Comparison of ENCODE assay signal across 2 cellular contexts in the genomic region with DNA sequence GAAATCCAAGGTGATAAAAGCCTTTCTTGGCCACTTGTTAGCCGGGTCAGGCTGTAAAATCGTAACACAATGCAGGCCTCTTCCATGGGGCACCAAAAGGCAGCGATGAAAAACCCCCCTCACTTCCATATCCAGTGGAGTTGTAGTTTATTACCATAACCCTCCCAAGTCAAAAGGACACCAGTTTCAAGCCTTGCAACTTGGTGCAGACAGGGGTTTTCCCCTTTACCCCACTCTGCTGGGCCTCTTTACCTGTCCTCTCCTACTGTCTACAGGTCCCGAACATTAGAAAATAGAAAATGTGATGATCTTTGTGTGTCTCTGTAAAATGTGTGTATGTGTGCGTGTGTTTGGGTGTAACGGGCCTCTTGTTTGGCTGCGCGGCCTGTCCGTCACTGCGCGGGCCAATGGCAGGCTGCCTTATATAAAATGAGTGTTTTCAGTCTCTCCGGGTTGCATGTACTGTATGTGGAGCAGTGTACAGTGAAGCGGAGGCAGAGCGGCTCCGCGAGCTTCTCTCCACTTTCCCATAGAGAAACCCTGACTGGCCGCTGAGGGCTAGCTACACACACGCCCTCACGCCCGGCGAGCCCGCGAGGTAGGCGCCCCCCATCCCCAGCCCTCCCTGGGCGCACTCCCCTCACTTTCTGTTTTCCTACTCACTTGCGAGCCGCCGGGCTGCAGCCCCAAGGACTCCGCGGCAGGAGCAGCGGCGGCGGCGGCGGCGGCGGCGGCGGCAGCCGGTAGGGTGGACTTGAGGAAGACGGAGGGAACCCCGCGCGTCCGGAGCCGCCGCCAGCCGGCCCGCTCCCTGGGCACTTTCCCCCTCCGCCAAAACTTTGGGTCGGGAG.
TF ChIP-seq lines count a peak whose summit lies in the region.

A gene (plus strand): TSS at position 453 of the 851 bp plus-strand sequence. CDS start 187,499 bp downstream, outside the sequence.

TF ChIP-seq in HEK293, 187 proteins besides CTCF, POLR2A, EP300 and RAD21 (continued from another document and continues in another):
- TF ChIP-seq, protein P1, sequence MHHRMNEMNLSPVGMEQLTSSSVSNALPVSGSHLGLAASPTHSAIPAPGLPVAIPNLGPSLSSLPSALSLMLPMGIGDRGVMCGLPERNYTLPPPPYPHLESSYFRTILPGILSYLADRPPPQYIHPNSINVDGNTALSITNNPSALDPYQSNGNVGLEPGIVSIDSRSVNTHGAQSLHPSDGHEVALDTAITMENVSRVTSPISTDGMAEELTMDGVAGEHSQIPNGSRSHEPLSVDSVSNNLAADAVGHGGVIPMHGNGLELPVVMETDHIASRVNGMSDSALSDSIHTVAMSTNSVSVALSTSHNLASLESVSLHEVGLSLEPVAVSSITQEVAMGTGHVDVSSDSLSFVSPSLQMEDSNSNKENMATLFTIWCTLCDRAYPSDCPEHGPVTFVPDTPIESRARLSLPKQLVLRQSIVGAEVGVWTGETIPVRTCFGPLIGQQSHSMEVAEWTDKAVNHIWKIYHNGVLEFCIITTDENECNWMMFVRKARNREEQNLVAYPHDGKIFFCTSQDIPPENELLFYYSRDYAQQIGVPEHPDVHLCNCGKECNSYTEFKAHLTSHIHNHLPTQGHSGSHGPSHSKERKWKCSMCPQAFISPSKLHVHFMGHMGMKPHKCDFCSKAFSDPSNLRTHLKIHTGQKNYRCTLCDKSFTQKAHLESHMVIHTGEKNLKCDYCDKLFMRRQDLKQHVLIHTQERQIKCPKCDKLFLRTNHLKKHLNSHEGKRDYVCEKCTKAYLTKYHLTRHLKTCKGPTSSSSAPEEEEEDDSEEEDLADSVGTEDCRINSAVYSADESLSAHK (tag by site-specific recombination; IDR thresholded peaks at IDR 0.05): peak; percentile 92
- TF ChIP-seq ZBTB17 (tag by site-specific recombination; IDR thresholded peaks at IDR 0.05) (peak; percentile 70; the same call in 1 of the 2 replicates), TRIM28 (IDR thresholded peaks at IDR 0.05; ENCODE audit: borderline replicate concordance, low read length) (peak; percentile 37; the same call in 1 of the 2 replicates), ZNF394 (tag by site-specific recombination; IDR thresholded peaks at IDR 0.05; ENCODE audit: borderline replicate concordance) (peak; percentile 67; the same call in 1 of the 2 replicates), BCL11A (tag by site-specific recombination; IDR thresholded peaks at IDR 0.05; ENCODE audit: low read depth) (no peak), ZIC2 (tag by site-specific recombination; IDR thresholded peaks at IDR 0.05) (peak; percentile 36), ZNF335 (tag by site-specific recombination; conservative IDR thresholded peaks at IDR 0.05) (peak; percentile 53), ZBTB8A (tag by site-specific recombination; IDR thresholded peaks at IDR 0.05) (peak; percentile 85), ZNF239 (tag by site-specific recombination; IDR thresholded peaks at IDR 0.05) (no peak)
- TF ChIP-seq, protein P2, sequence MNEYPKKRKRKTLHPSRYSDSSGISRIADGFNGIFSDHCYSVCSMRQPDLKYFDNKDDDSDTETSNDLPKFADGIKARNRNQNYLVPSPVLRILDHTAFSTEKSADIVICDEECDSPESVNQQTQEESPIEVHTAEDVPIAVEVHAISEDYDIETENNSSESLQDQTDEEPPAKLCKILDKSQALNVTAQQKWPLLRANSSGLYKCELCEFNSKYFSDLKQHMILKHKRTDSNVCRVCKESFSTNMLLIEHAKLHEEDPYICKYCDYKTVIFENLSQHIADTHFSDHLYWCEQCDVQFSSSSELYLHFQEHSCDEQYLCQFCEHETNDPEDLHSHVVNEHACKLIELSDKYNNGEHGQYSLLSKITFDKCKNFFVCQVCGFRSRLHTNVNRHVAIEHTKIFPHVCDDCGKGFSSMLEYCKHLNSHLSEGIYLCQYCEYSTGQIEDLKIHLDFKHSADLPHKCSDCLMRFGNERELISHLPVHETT (tag by site-specific recombination; IDR thresholded peaks at IDR 0.05): peak; percentile 36; the same call in 1 of the 2 replicates
- TF ChIP-seq, protein P3, sequence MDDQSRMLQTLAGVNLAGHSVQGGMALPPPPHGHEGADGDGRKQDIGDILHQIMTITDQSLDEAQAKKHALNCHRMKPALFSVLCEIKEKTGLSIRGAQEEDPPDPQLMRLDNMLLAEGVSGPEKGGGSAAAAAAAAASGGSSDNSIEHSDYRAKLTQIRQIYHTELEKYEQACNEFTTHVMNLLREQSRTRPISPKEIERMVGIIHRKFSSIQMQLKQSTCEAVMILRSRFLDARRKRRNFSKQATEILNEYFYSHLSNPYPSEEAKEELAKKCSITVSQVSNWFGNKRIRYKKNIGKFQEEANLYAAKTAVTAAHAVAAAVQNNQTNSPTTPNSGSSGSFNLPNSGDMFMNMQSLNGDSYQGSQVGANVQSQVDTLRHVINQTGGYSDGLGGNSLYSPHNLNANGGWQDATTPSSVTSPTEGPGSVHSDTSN (CRISPR knock-in tag; IDR thresholded peaks at IDR 0.05): peak; percentile 72; the same call in 1 of the 2 replicates
- TF ChIP-seq, protein P4, sequence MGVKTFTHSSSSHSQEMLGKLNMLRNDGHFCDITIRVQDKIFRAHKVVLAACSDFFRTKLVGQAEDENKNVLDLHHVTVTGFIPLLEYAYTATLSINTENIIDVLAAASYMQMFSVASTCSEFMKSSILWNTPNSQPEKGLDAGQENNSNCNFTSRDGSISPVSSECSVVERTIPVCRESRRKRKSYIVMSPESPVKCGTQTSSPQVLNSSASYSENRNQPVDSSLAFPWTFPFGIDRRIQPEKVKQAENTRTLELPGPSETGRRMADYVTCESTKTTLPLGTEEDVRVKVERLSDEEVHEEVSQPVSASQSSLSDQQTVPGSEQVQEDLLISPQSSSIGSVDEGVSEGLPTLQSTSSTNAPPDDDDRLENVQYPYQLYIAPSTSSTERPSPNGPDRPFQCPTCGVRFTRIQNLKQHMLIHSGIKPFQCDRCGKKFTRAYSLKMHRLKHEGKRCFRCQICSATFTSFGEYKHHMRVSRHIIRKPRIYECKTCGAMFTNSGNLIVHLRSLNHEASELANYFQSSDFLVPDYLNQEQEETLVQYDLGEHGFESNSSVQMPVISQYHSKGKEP (tag by site-specific recombination; IDR thresholded peaks at IDR 0.05): 0 out of 2 replicates have a peak, but pooled peaks have one; percentile 10
- TF ChIP-seq, protein P5, sequence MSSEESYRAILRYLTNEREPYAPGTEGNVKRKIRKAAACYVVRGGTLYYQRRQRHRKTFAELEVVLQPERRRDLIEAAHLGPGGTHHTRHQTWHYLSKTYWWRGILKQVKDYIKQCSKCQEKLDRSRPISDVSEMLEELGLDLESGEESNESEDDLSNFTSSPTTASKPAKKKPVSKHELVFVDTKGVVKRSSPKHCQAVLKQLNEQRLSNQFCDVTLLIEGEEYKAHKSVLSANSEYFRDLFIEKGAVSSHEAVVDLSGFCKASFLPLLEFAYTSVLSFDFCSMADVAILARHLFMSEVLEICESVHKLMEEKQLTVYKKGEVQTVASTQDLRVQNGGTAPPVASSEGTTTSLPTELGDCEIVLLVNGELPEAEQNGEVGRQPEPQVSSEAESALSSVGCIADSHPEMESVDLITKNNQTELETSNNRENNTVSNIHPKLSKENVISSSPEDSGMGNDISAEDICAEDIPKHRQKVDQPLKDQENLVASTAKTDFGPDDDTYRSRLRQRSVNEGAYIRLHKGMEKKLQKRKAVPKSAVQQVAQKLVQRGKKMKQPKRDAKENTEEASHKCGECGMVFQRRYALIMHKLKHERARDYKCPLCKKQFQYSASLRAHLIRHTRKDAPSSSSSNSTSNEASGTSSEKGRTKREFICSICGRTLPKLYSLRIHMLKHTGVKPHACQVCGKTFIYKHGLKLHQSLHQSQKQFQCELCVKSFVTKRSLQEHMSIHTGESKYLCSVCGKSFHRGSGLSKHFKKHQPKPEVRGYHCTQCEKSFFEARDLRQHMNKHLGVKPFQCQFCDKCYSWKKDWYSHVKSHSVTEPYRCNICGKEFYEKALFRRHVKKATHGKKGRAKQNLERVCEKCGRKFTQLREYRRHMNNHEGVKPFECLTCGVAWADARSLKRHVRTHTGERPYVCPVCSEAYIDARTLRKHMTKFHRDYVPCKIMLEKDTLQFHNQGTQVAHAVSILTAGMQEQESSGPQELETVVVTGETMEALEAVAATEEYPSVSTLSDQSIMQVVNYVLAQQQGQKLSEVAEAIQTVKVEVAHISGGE (tag by site-specific recombination; conservative IDR thresholded peaks at IDR 0.05; ENCODE audit: low read depth): no peak

TF ChIP-seq in neural cell, 6 proteins besides CTCF, POLR2A, EP300 and RAD21 (continued from another document):
- TF ChIP-seq, protein P6, sequence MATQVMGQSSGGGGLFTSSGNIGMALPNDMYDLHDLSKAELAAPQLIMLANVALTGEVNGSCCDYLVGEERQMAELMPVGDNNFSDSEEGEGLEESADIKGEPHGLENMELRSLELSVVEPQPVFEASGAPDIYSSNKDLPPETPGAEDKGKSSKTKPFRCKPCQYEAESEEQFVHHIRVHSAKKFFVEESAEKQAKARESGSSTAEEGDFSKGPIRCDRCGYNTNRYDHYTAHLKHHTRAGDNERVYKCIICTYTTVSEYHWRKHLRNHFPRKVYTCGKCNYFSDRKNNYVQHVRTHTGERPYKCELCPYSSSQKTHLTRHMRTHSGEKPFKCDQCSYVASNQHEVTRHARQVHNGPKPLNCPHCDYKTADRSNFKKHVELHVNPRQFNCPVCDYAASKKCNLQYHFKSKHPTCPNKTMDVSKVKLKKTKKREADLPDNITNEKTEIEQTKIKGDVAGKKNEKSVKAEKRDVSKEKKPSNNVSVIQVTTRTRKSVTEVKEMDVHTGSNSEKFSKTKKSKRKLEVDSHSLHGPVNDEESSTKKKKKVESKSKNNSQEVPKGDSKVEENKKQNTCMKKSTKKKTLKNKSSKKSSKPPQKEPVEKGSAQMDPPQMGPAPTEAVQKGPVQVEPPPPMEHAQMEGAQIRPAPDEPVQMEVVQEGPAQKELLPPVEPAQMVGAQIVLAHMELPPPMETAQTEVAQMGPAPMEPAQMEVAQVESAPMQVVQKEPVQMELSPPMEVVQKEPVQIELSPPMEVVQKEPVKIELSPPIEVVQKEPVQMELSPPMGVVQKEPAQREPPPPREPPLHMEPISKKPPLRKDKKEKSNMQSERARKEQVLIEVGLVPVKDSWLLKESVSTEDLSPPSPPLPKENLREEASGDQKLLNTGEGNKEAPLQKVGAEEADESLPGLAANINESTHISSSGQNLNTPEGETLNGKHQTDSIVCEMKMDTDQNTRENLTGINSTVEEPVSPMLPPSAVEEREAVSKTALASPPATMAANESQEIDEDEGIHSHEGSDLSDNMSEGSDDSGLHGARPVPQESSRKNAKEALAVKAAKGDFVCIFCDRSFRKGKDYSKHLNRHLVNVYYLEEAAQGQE (IDR thresholded peaks at IDR 0.05; ENCODE audit: borderline replicate concordance): peak; percentile 55
